In the genomic region with DNA sequence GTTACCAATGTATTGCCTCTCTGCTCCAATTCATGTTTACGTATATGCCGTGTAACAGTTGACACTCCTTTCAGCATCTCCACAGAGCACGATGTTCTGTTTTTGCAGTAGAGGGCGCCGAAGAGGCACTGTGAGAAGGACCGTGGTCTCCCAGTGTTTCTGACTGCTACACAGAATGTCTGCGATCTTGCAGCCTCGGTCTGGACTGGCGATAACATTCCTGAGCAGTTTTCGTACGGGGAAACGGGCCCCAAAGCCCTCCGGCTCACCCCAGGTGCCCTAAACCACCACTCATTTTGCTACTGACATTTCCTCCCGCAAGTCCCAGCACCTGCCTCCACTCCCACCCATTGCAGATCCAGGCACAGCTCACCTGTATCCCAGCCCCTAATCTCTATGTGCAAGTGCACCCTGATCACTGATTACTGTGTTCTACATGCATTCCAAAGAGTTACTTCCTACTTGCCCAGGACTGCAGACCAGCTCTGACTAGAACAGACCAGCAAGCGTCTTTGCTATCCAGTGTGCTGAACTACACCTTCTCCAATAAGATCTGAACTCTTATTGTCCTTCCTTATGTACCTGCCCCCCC, we compare ENCODE assay signal across 8 cellular contexts. TPM values are rescaled to one million over a fixed set of nuclear protein-coding genes. Genes with fewer than 3 reads are reported as not detected.
DNase-seq lines count a peak whose midpoint lies in the region; ATAC-seq, FAIRE-seq and TF ChIP-seq lines count a peak whose summit lies in the region.

No MANE protein-coding gene starts in this region.

- TF ChIP-seq CTCF in A673 (conservative IDR thresholded peaks at IDR 0.05; ENCODE audit: low read depth, low read length) (peak; percentile 88), endothelial cell of umbilical vein (IDR thresholded peaks at IDR 0.05; ENCODE audit: extremely low read depth in 1 of 2, insufficient read depth in 1 of 2, low read depth in 1 of 2, low read length in 2 of 2) (peak; percentile 69)

- H3K9me1 ChIP-seq in endothelial cell of umbilical vein (replicated peaks; ENCODE audit: control insufficient read depth, extremely low read depth, insufficient read depth, low read length), result no peaks in the 10 kb centered on the region

- TF ChIP-seq POLR2A in endothelial cell of umbilical vein (IDR thresholded peaks at IDR 0.05; ENCODE audit: low read depth, low read length), result no peak

- no peaks in the 10 kb centered on the region for H3K9me3 Mint-ChIP-seq in activated CD8-positive, alpha-beta T cell treated with anti-CD3 and anti-CD28 coated beads, Interleukin-2, amount 10 ng/mL, durations not matched to agents 7 days and 5 days (ENCODE audit: insufficient read depth)

- peak; percentile 78 for FAIRE-seq in endothelial cell of umbilical vein (lab: Jason Lieb, UNC)

- no peaks in the 10 kb centered on the region for H3K79me2 ChIP-seq in endothelial cell of umbilical vein (ENCODE audit: control insufficient read depth, insufficient read depth, low read length)

- CTCF ChIA-PET in A673 (lab: Charles Lee), result no interaction called here
- CTCF ChIA-PET in activated CD8-positive, alpha-beta T cell treated with anti-CD3 and anti-CD28 coated beads, Interleukin-2, amount 10 ng/mL, durations not matched to agents 7 days and 5 days (lab: Charles Lee), result interaction anchor here (1.0 to 2.4 kb wide), 4 partner anchors 10 to 139 kb away, joined by 3 to 9 read pairs (median 4); a partner anchor contains a TSS
- CTCF ChIA-PET in endothelial cell of umbilical vein (lab: Charles Lee), result interaction anchor here (0.7 to 1.5 kb wide), 2 partner anchors 17 to 160 kb away, joined by 3 to 7 read pairs; no protein-coding TSS in a partner anchor

- H3K36me3 Mint-ChIP-seq in activated CD8-positive, alpha-beta T cell treated with anti-CD3 and anti-CD28 coated beads, Interleukin-2, amount 10 ng/mL, durations not matched to agents 7 days and 5 days (ENCODE audit: low read depth), result no peaks in the 10 kb centered on the region

- H2AFZ ChIP-seq in endothelial cell of umbilical vein (ENCODE audit: low read depth, low read length), result peak overlapping the region; percentile 15

- H3K27me3 Mint-ChIP-seq in activated CD8-positive, alpha-beta T cell treated with anti-CD3 and anti-CD28 coated beads, Interleukin-2, amount 10 ng/mL, durations not matched to agents 7 days and 5 days (ENCODE audit: low read depth), result peaks cover 23% of the 10 kb centered on the region

- ATAC-seq in GM18498 (IDR thresholded peaks at IDR 0.05; ENCODE audit: unreplicated experiment) (peak; percentile 98), HG02870 (IDR thresholded peaks at IDR 0.05; ENCODE audit: unreplicated experiment) (peak; percentile 93)
- peak; percentile 99 for ATAC-seq in activated CD8-positive, alpha-beta T cell treated with anti-CD3 and anti-CD28 coated beads, Interleukin-2, amount 10 ng/mL, durations not matched to agents 7 days and 5 days
- ATAC-seq in stimulated activated naive CD8-positive, alpha-beta T cell treated with anti-CD3 and anti-CD28 coated beads, Interleukin-15, Interleukin-2, amounts not matched to agents 100 U/mL and 50 U/mL, for 24 hours, result peak; percentile 89

- peaks cover 6% of the 10 kb centered on the region for H3K4me1 ChIP-seq in A673 (ENCODE audit: insufficient read depth, low read length, poor library complexity, severe bottlenecking)
- peaks cover 3% of the 10 kb centered on the region for H3K4me1 ChIP-seq in endothelial cell of umbilical vein (ENCODE audit: control insufficient read depth, extremely low read depth, insufficient read depth, low read length)

- no peak overlapping the region for H3K27ac Mint-ChIP-seq in activated CD8-positive, alpha-beta T cell treated with anti-CD3 and anti-CD28 coated beads, Interleukin-2, amount 10 ng/mL, durations not matched to agents 7 days and 5 days

- H3K4me3 Mint-ChIP-seq in activated CD8-positive, alpha-beta T cell treated with anti-CD3 and anti-CD28 coated beads, Interleukin-2, amount 10 ng/mL, durations not matched to agents 7 days and 5 days, result peak overlapping the region; percentile 35

- H4K20me1 ChIP-seq in endothelial cell of umbilical vein (replicated peaks; ENCODE audit: control insufficient read depth, extremely low read depth, insufficient read depth, low read length), result no peaks in the 10 kb centered on the region

- DNase-seq in A673 (ENCODE audit: low spot score), result peak; percentile 82
- peak; percentile 16 for DNase-seq in NCI-H2227 treated with DMSO at 0.1 percent for 48 hours (lab: John Stamatoyannopoulos, UW)
- peak; percentile 67 for DNase-seq in activated CD8-positive, alpha-beta T cell treated with anti-CD3 and anti-CD28 coated beads, Interleukin-2, amount 10 ng/mL, durations not matched to agents 7 days and 5 days
- peak; percentile 49 for DNase-seq in endothelial cell of umbilical vein (ENCODE audit: low read depth, low spot score)
- DNase-seq in mucosa of gallbladder (ENCODE audit: low spot score), result peak; percentile 54
- DNase-seq in stimulated activated naive CD8-positive, alpha-beta T cell treated with anti-CD3 and anti-CD28 coated beads, Interleukin-15, Interleukin-2, amounts not matched to agents 100 U/mL and 50 U/mL, for 24 hours, result peak; percentile 64

- no peaks in the 10 kb centered on the region for H3K9me3 ChIP-seq in A673 (ENCODE audit: low read depth, low read length, poor library complexity, severe bottlenecking)
- no peaks in the 10 kb centered on the region for H3K9me3 ChIP-seq in endothelial cell of umbilical vein (replicated peaks; ENCODE audit: control insufficient read depth, insufficient read depth, low read length)

- H3K9ac ChIP-seq in endothelial cell of umbilical vein (replicated peaks; ENCODE audit: extremely low read depth, insufficient read depth, low read length), result no peak overlapping the region

- H3K4me2 ChIP-seq in endothelial cell of umbilical vein (ENCODE audit: insufficient read depth, low read length), result no peak overlapping the region

- no TSS peak for BruUV-seq in A673 (replicated peaks; lab: Mats Ljungman, UMichigan)
- no TSS peak for BruUV-seq in endothelial cell of umbilical vein (replicated peaks; lab: Mats Ljungman, UMichigan)

- POLR2A ChIA-PET in A673 (lab: Charles Lee; ENCODE audit: low non-redundant PET) (no interaction called here), endothelial cell of umbilical vein (lab: Charles Lee) (no interaction called here)
- POLR2A ChIA-PET in activated CD8-positive, alpha-beta T cell treated with anti-CD3 and anti-CD28 coated beads, Interleukin-2, amount 10 ng/mL, durations not matched to agents 7 days and 5 days (lab: Charles Lee), result no interaction called here

- intact Hi-C loops in A673 (cut with micrococcal nuclease; ENCODE audit: unreplicated experiment), result loop anchor here (2.0 to 5.0 kb wide), 2 partner anchors 160 to 216 kb away; no protein-coding TSS in a partner anchor
- intact Hi-C loops in endothelial cell of umbilical vein (cut with micrococcal nuclease), result loop anchor here (1.0 to 10.0 kb wide), 2 partner anchors 161 to 218 kb away; no protein-coding TSS in a partner anchor

- H3K4me3 ChIP-seq in A673 (ENCODE audit: low read depth, low read length, poor library complexity, severe bottlenecking) (peak overlapping the region; percentile 21), endothelial cell of umbilical vein (replicated peaks in 1 of 3; ENCODE audit: insufficient read depth in 1 of 3, low read depth in 1 of 3, low read length in 3 of 3) (no peak overlapping the region)

- peaks cover 17% of the 10 kb centered on the region for H3K27me3 ChIP-seq in A673 (replicated peaks; ENCODE audit: insufficient read depth, low read depth, low read length, poor library complexity)
- peaks cover 7 to 19% of the 10 kb centered on the region in 2 experiments for H3K27me3 ChIP-seq in endothelial cell of umbilical vein (ENCODE audit: control insufficient read depth in 2 of 2, insufficient read depth in 2 of 2, low read length in 2 of 2)

- no peaks in the 10 kb centered on the region for H3K36me3 ChIP-seq in A673 (ENCODE audit: insufficient read depth, low read length, poor library complexity, severe bottlenecking)
- no peaks in the 10 kb centered on the region for H3K36me3 ChIP-seq in endothelial cell of umbilical vein (ENCODE audit: control insufficient read depth in 2 of 2, extremely low read depth in 1 of 2, insufficient read depth in 2 of 2, low read length in 2 of 2)

- H3K4me1 Mint-ChIP-seq in activated CD8-positive, alpha-beta T cell treated with anti-CD3 and anti-CD28 coated beads, Interleukin-2, amount 10 ng/mL, durations not matched to agents 7 days and 5 days (ENCODE audit: low read depth), result peaks cover 7% of the 10 kb centered on the region

- dilution Hi-C loops in endothelial cell of umbilical vein (cut with MboI; ENCODE audit: extremely low pct_ligation_motif_present, low sequenced_read_pairs), result no loop called here

- H3K27ac ChIP-seq in A673 (ENCODE audit: low read depth, low read length, poor library complexity, severe bottlenecking) (no peak overlapping the region), endothelial cell of umbilical vein (ENCODE audit: insufficient read depth, low read depth, low read length) (no peak overlapping the region)

TF ChIP-seq in endothelial cell of umbilical vein, 7 proteins besides CTCF, POLR2A, EP300 and RAD21 (continues in another document):
- TF ChIP-seq EZH2 (IDR thresholded peaks at IDR 0.05; ENCODE audit: borderline replicate concordance, low read depth, low read length, severe bottlenecking) (no peak), POLR2AphosphoS5 (IDR thresholded peaks at IDR 0.05; ENCODE audit: insufficient read depth, low read depth, low read length) (no peak), MYC (IDR thresholded peaks at IDR 0.05; ENCODE audit: low read depth, low read length) (no peak), JUN (IDR thresholded peaks at IDR 0.05; ENCODE audit: borderline replicate concordance, insufficient read depth, insufficient read length, low read depth) (no peak), GATA2 (IDR thresholded peaks at IDR 0.05; ENCODE audit: insufficient read depth, insufficient read length, low read depth, low read length) (no peak)
- TF ChIP-seq, protein P1, sequence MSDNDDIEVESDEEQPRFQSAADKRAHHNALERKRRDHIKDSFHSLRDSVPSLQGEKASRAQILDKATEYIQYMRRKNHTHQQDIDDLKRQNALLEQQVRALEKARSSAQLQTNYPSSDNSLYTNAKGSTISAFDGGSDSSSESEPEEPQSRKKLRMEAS (IDR thresholded peaks at IDR 0.05; ENCODE audit: insufficient read depth, insufficient read length), result no peak

RNA-seq across cellular contexts. Expression of a gene that starts 12.4 kb away (rescaled TPM):
- total RNA-seq in A673 (2021), result 12.1 and 16.7 TPM in 2 replicates
- 10 to 100 TPM in 1 of 2 experiments, 1 to 10 TPM in 1; 9.5 to 10.6 TPM for total RNA-seq in activated CD8-positive, alpha-beta T cell treated with anti-CD3 and anti-CD28 coated beads, Interleukin-2, amount 10 ng/mL, durations not matched to agents 7 days and 5 days
- 11.8 and 14.6 TPM in 2 replicates for total RNA-seq in endothelial cell of umbilical vein
- 4.0 and 5.1 TPM in 2 replicates for polyA plus RNA-seq in endothelial cell of umbilical vein
- polyA plus RNA-seq in endothelial cell of umbilical vein (2011; cell fraction: cytosol; rRNA removed), result 5.6 and 7.6 TPM in 2 replicates
- polyA plus RNA-seq in endothelial cell of umbilical vein (2011; cell fraction: nucleus; rRNA removed), result 32.4 and 36.9 TPM in 2 replicates
- polyA plus RNA-seq in endothelial cell of umbilical vein (2012), result 7.8 and 8.1 TPM in 2 replicates
- polyA minus RNA-seq in endothelial cell of umbilical vein, result 23.6 and 26.9 TPM in 2 replicates
- polyA minus RNA-seq in endothelial cell of umbilical vein (2011; cell fraction: cytosol; rRNA and poly(A)+ RNA removed), result 13.7 TPM
- 30.1 and 37.6 TPM in 2 replicates for polyA minus RNA-seq in endothelial cell of umbilical vein (2011; cell fraction: nucleus; rRNA and poly(A)+ RNA removed)
- 10.6 TPM for total RNA-seq in mucosa of gallbladder

Comparison
In these comparisons a context has a peak if more than half of its experiments do, and no peak if none do; other contexts are left out.
1. DNase-seq: peak in every context shown above with its lines; median percentile 82 in A673; 67 in activated CD8-positive, alpha-beta T cell treated with anti-CD3 and anti-CD28 coated beads, Interleukin-2, amount 10 ng/mL, durations not matched to agents 7 days and 5 days; 64 in stimulated activated naive CD8-positive, alpha-beta T cell treated with anti-CD3 and anti-CD28 coated beads, Interleukin-15, Interleukin-2, amounts not matched to agents 100 U/mL and 50 U/mL, for 24 hours; 54 in mucosa of gallbladder; 49 in endothelial cell of umbilical vein; 16 in NCI-H2227 treated with DMSO at 0.1 percent for 48 hours.